18 cellular contexts compared by ENCODE assay signal in genomic region chr7:154505362-154505761, GRCh38.
"Had no signal": no experiment of that assay in that cellular context is flagged by ENCODE, and none has a peak within 500 bp of the region (broad histone marks: within the 10 kb centered on the region; RNA-seq: fewer than 3 reads in every experiment).

No MANE protein-coding gene starts in this region.

- ATAC-seq: activated T-helper 17 cell treated with anti-CD3 and anti-CD28 coated beads, Interleukin-2, amount 50 U/mL, for 72 hours; gastrocnemius medialis; natural killer cell treated with Interleukin-12 subunit alpha and Interleukin-12 subunit beta and Interleukin-15 and Interleukin-18, amount 100 ng/mL, for 72 hours; stimulated activated naive B cell treated with anti-CD40 and anti-IgM and Interleukin-4, amounts not matched to agents 10 μg/mL and 1 μg/mL and 100 μg/mL, for 72 hours; WTC11 had no signal

- H3K36me3 ChIP-seq: esophagus squamous epithelium, gastrocnemius medialis, upper lobe of left lung had no signal

- DNase-seq: activated naive CD4-positive, alpha-beta T cell; activated naive CD8-positive, alpha-beta T cell treated with anti-CD3 and anti-CD28 coated beads for 36 hours; activated T-cell treated with anti-CD3 and anti-CD28 coated beads, Interleukin-2, amount 50 U/mL, for 24 hours; dorsolateral prefrontal cortex; esophagus squamous epithelium; gastrocnemius medialis; head of caudate nucleus; hypothalamus; midbrain; retina; stimulated activated CD4-positive, alpha-beta T cell treated with anti-CD3 and anti-CD28 coated beads, Interleukin-2, amount 100 ng/mL, for 48 hours; stimulated activated CD8-positive, alpha-beta memory T cell treated with anti-CD3 and anti-CD28 coated beads, Interleukin-4, amount 100 ng/mL, for 48 hours; stimulated activated naive B cell treated with anti-CD40 and anti-IgM and Interleukin-4, amounts not matched to agents 10 μg/mL and 1 μg/mL and 100 μg/mL, for 72 hours; T-helper 9 cell; upper lobe of left lung had no signal

- H3K4me3 ChIP-seq: dorsolateral prefrontal cortex, esophagus squamous epithelium, gastrocnemius medialis, upper lobe of left lung had no signal

- H3K9me3 ChIP-seq: esophagus squamous epithelium, gastrocnemius medialis, upper lobe of left lung had no signal

- H3K4me1 ChIP-seq: esophagus squamous epithelium, gastrocnemius medialis, upper lobe of left lung had no signal

- H3K27me3 ChIP-seq: dorsolateral prefrontal cortex, esophagus squamous epithelium, gastrocnemius medialis, upper lobe of left lung had no signal

- H3K27ac ChIP-seq: dorsolateral prefrontal cortex, esophagus squamous epithelium, gastrocnemius medialis, upper lobe of left lung had no signal
